23 cellular contexts compared by ENCODE assay signal in the genomic region with DNA sequence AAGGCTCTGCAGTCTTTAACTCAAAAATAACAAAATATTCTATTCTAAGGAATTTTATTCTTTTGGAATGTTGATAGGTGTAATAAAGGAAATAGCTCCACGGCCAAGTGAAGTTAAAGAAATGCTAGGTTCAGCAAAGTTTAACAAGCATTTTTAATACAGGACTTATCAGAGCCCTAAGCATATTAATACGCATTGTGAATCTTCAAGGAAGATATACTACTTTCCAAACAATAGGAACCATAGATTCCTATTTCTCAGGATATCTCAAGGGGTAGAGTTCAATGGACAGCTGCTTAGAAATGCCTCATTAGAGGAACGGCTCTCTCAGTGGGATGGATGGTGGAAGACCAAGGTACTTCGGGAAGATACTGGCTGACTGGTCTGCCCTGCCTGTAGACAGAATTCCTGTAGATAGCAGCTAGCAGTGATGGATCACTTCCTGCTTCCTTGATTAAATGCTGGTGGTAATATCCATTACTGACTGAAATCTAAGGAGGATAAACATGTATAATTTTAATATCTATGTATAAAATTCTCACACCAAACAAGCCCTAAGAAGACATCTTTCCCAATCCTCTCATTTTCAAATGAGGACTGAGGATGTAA. TPM values are rescaled to one million over a fixed set of nuclear protein-coding genes. Genes with fewer than 3 reads are reported as not detected.
DNase-seq lines count a peak whose midpoint lies in the region; ATAC-seq and TF ChIP-seq lines count a peak whose summit lies in the region.
"Had no signal": no experiment of that assay in that cellular context is flagged by ENCODE, and none has a peak within 500 bp of the region (broad histone marks: within the 10 kb centered on the region; RNA-seq: fewer than 3 reads in every experiment).

No MANE protein-coding gene starts in this region.

- intact Hi-C loops in left ventricle myocardium inferior (cut with micrococcal nuclease), result no loop called here

- ATAC-seq in T-helper 17 cell, result no peak
- ATAC-seq in HG03280 (IDR thresholded peaks at IDR 0.05; ENCODE audit: unreplicated experiment), result no peak
- ATAC-seq in GM18511 (IDR thresholded peaks at IDR 0.05; ENCODE audit: unreplicated experiment), result no peak
- no peak for ATAC-seq in HG03469 (IDR thresholded peaks at IDR 0.05; ENCODE audit: unreplicated experiment)
- ATAC-seq: GM23338, Right ventricle myocardium inferior, SK-N-SH treated with all-trans-retinoic acid at 6 μM for 48 hours had no signal

- no peaks in the 10 kb centered on the region for H3K27me3 Mint-ChIP-seq in T-helper 17 cell

- H3K27ac ChIP-seq in left ventricle myocardium inferior (replicated peaks) (peak overlapping the region; percentile 38), right atrium auricular region (no peak overlapping the region), cingulate gyrus (ENCODE audit: low read depth, low read length) (peak overlapping the region; percentile 92)
- H3K27ac ChIP-seq: HL-60, PC-9, SJCRH30 had no signal

- H3K36me3 Mint-ChIP-seq in T-helper 17 cell (ENCODE audit: low read depth), result no peaks in the 10 kb centered on the region

- TF ChIP-seq CTCF in left ventricle myocardium inferior (IDR thresholded peaks at IDR 0.05; ENCODE audit: borderline replicate concordance), result no peak
- no peak for TF ChIP-seq CTCF in right atrium auricular region (IDR thresholded peaks at IDR 0.05)

- H3K27me3 ChIP-seq in left ventricle myocardium inferior (ENCODE audit: low read depth), result no peaks in the 10 kb centered on the region
- H3K27me3 ChIP-seq in right atrium auricular region, result no peaks in the 10 kb centered on the region
- H3K27me3 ChIP-seq: SJCRH30 had no signal

- H3K36me3 ChIP-seq in left ventricle myocardium inferior (no peaks in the 10 kb centered on the region), right atrium auricular region (no peaks in the 10 kb centered on the region)
- H3K36me3 ChIP-seq: HAP-1, SJCRH30 had no signal

- no peak for DNase-seq in left ventricle myocardium inferior
- DNase-seq in right atrium auricular region (ENCODE audit: low spot score), result no peak
- no peak for DNase-seq in T-helper 17 cell
- peak; percentile 58 for DNase-seq in superior temporal gyrus (ENCODE audit: extremely low spot score)
- DNase-seq: COR-L47, DMS53, MV-4-11, NCI-H1105, NCI-H146, NCI-H1930, NCI-H446 treated with DMSO at 0.1 percent for 48 hours, NCI-H526, PC-9, SJCRH30 had no signal

- H3K9me3 ChIP-seq in left ventricle myocardium inferior (replicated peaks) (no peaks in the 10 kb centered on the region), right atrium auricular region (no peaks in the 10 kb centered on the region), T-helper 17 cell (ENCODE audit: control insufficient read depth, low read length, poor library complexity, severe bottlenecking) (no peaks in the 10 kb centered on the region)
- H3K9me3 ChIP-seq: HAP-1, SJCRH30 had no signal

- peaks cover 42% of the 10 kb centered on the region for H3K4me1 Mint-ChIP-seq in T-helper 17 cell
- H3K4me1 Mint-ChIP-seq: GM23338 had no signal

- H3K27ac Mint-ChIP-seq in T-helper 17 cell, result peak overlapping the region; percentile 93
- H3K27ac Mint-ChIP-seq: GM23338 had no signal

- H3K4me3 Mint-ChIP-seq in T-helper 17 cell, result no peak overlapping the region
- H3K4me3 Mint-ChIP-seq: GM23338 had no signal

- H3K4me3 ChIP-seq in left ventricle myocardium inferior (no peak overlapping the region), right atrium auricular region (no peak overlapping the region)
- H3K4me3 ChIP-seq: GM23338, HAP-1, PC-9, SJCRH30 had no signal

- H3K4me1 ChIP-seq in left ventricle myocardium inferior (peaks cover 27% of the 10 kb centered on the region), right atrium auricular region (no peaks in the 10 kb centered on the region)
- H3K4me1 ChIP-seq: HAP-1, SJCRH30 had no signal

RNA-seq across cellular contexts. Expression of gene LRRC8C, which starts 8.1 kb away (rescaled TPM):
- total RNA-seq in left ventricle myocardium inferior, result 6.2 TPM
- total RNA-seq in right atrium auricular region, result 10 to 100 TPM in 1 of 2 donors, 1 to 10 TPM in 1; 9.0 to 11.5 TPM
- 10 to 100 TPM; 46.0 to 52.4 TPM for total RNA-seq in T-helper 17 cell

Comparison
In these comparisons a context has a peak if more than half of its experiments do, and no peak if none do; other contexts are left out.
1. H3K27ac ChIP-seq: peak in left ventricle myocardium inferior (single experiment) and cingulate gyrus (single experiment); none in right atrium auricular region (0 of 2).